Comparison of ENCODE assay signal across 12 cellular contexts in the genomic region with DNA sequence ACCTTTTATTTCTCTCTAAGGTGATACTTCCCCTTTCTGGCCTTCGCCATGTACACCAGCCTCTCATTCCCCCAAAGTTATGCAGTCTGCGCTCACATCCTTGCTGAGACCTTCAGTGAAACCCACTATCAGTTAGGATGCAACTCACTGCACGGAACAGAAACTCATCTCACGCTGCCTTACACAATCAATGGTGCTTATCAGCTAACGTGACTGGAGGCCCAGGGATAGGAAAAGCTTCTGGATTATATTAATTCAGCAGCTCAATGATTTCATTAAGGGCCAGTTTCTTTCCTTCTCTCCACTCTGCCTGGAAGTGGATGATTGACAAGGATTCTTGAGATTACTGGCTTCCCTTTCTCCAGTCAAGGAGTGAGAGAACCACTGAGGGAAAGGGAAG. TPM values are rescaled to one million over a fixed set of nuclear protein-coding genes. Genes with fewer than 3 reads are reported as not detected.
"Had no signal": no experiment of that assay in that cellular context is flagged by ENCODE, and none has a peak within 500 bp of the region (broad histone marks: within the 10 kb centered on the region; RNA-seq: fewer than 3 reads in every experiment).

No MANE protein-coding gene starts in this region.

- H3K27ac Mint-ChIP-seq: activated naive CD8-positive, alpha-beta T cell treated with anti-CD3 and anti-CD28 coated beads, Interleukin-2, amount 10 ng/mL, durations not matched to agents 7 days and 5 days; activated T-helper 1 cell treated with anti-CD3 and anti-CD28 coated beads, Interleukin-12 subunit alpha, Interleukin-12 subunit beta, Interleukin-2, Interleukin-4 antibody, amounts not matched to agents 30 ng/mL and 10 ng/mL and 1 ng/mL, durations not matched to agents 14 hours and 24 hours and 36 hours had no signal

- H3K36me3 ChIP-seq: ascending aorta, gastroesophageal sphincter, transverse colon, vagina had no signal

- H3K27me3 Mint-ChIP-seq: activated naive CD8-positive, alpha-beta T cell treated with anti-CD3 and anti-CD28 coated beads, Interleukin-2, amount 10 ng/mL, durations not matched to agents 7 days and 5 days had no signal

- H3K9me3 Mint-ChIP-seq: activated T-helper 1 cell treated with anti-CD3 and anti-CD28 coated beads, Interleukin-12 subunit alpha, Interleukin-12 subunit beta, Interleukin-2, Interleukin-4 antibody, amounts not matched to agents 30 ng/mL and 10 ng/mL and 1 ng/mL, durations not matched to agents 14 hours and 24 hours and 36 hours had no signal

- H3K27me3 ChIP-seq: ascending aorta, gastroesophageal sphincter, transverse colon, vagina had no signal

- ATAC-seq: gastroesophageal sphincter; stimulated activated naive CD8-positive, alpha-beta T cell treated with anti-CD3 and anti-CD28 coated beads, Interleukin-15, Interleukin-2, amounts not matched to agents 100 U/mL and 50 U/mL, for 24 hours had no signal

- H3K36me3 Mint-ChIP-seq: activated naive CD8-positive, alpha-beta T cell treated with anti-CD3 and anti-CD28 coated beads, Interleukin-2, amount 10 ng/mL, durations not matched to agents 7 days and 5 days had no signal

- DNase-seq: activated CD4-positive, alpha-beta T cell treated with anti-CD3 and anti-CD28 coated beads, Interleukin-2, amount 50 U/mL, for 1 hour; activated naive CD4-positive, alpha-beta T cell; activated naive CD8-positive, alpha-beta T cell treated with anti-CD3 and anti-CD28 coated beads, Interleukin-2, amount 10 ng/mL, durations not matched to agents 7 days and 5 days; hippocampal formation; posterior cingulate gyrus; small intestine; stimulated activated naive CD8-positive, alpha-beta T cell treated with anti-CD3 and anti-CD28 coated beads, Interleukin-15, Interleukin-2, amounts not matched to agents 100 U/mL and 50 U/mL, for 24 hours; transverse colon had no signal

- H3K4me3 ChIP-seq: ascending aorta, gastroesophageal sphincter, transverse colon, vagina had no signal

- H3K9me3 ChIP-seq: ascending aorta, gastroesophageal sphincter, transverse colon, vagina had no signal

- H3K27ac ChIP-seq: ascending aorta, gastroesophageal sphincter, transverse colon, vagina had no signal

- H3K4me3 Mint-ChIP-seq: activated naive CD8-positive, alpha-beta T cell treated with anti-CD3 and anti-CD28 coated beads, Interleukin-2, amount 10 ng/mL, durations not matched to agents 7 days and 5 days; activated T-helper 1 cell treated with anti-CD3 and anti-CD28 coated beads, Interleukin-12 subunit alpha, Interleukin-12 subunit beta, Interleukin-2, Interleukin-4 antibody, amounts not matched to agents 30 ng/mL and 10 ng/mL and 1 ng/mL, durations not matched to agents 14 hours and 24 hours and 36 hours had no signal

- H3K4me1 ChIP-seq: ascending aorta, gastroesophageal sphincter, transverse colon, vagina had no signal

RNA-seq across cellular contexts. Expression of a gene that starts 44.8 kb away (rescaled TPM):
- total RNA-seq: activated naive CD8-positive, alpha-beta T cell treated with anti-CD3 and anti-CD28 coated beads, Interleukin-2, amount 10 ng/mL, durations not matched to agents 7 days and 5 days had no signal
